17 cellular contexts compared by ENCODE assay signal in the genomic region with DNA sequence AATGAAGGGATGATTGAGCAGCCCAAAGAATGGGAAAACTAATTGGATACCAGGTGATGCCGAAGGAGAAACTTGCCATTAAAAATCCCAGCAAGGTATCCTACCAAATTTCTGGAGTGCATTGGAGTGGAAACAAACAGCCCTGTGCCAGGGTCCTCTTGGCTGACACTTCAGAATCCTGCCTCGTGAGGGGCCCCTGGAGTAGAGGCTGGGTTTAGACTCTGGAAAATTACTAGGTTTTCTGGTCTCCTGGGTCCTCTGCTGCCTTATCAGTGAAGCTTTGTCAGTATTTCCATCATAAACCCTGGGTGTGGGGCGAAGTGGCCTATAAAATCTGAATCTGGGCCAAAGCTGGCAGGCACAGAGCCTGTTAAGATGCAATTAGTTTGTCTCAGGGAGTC.
A peak's percentile ranks its signal among the peaks of the same experiment; 100 is the strongest.
DNase-seq lines count a peak whose midpoint lies in the region; ATAC-seq, FAIRE-seq and TF ChIP-seq lines count a peak whose summit lies in the region.
"Had no signal": no experiment of that assay in that cellular context is flagged by ENCODE, and none has a peak within 500 bp of the region (broad histone marks: within the 10 kb centered on the region; RNA-seq: fewer than 3 reads in every experiment).

No MANE protein-coding gene starts in this region.

- DNase-seq in EH (ENCODE audit: low read depth) (peak; percentile 19), NCI-H2171 (lab: John Stamatoyannopoulos, UW) (peak; percentile 42), hepatocyte (ENCODE audit: low spot score) (peak; percentile 46), small intestine (peak; percentile 24), NCI-H774 (lab: John Stamatoyannopoulos, UW) (no peak)
- DNase-seq: activated CD4-positive, alpha-beta T cell treated with anti-CD3 and anti-CD28 coated beads, Interleukin-2, amount 50 U/mL, for 4 hours; activated naive CD4-positive, alpha-beta T cell treated with anti-CD3 and anti-CD28 coated beads, Interleukin-2, amount 10 ng/mL, durations not matched to agents 7 days and 5 days; BE2C; hippocampal formation; NCI-H187 treated with DMSO at 0.1 percent for 48 hours; NCI-H69 had no signal

- no peak for FAIRE-seq in small intestine (lab: Jason Lieb, UNC)
- FAIRE-seq: HTR-8/SVneo had no signal

- H3K27ac ChIP-seq in hepatocyte (peak overlapping the region; percentile 83), small intestine (ENCODE audit: low read depth in 1 of 2, low read length in 1 of 2) (no peak overlapping the region)
- H3K27ac ChIP-seq: prostate gland had no signal

- no peaks in the 10 kb centered on the region for H4K20me1 ChIP-seq in hepatocyte (ENCODE audit: insufficient read depth, poor library complexity, severe bottlenecking)

- WGBS in hepatocyte (ENCODE audit: low lambda C conversion rate, missing lambda C conversion rate) = 59% methylated on average over 3 of the region's 3 CpGs
- WGBS in small intestine, 3 donors = 21 to 48% (median 29%) methylated on average over 3 of the region's 3 CpGs

- H3K79me2 ChIP-seq in hepatocyte = no peaks in the 10 kb centered on the region

- ATAC-seq in GM21515 (IDR thresholded peaks at IDR 0.05; ENCODE audit: unreplicated experiment) = no peak
- no peak for ATAC-seq in HG02588 (IDR thresholded peaks at IDR 0.05; ENCODE audit: unreplicated experiment)
- ATAC-seq: esophagus mucosa had no signal

- H3K4me1 ChIP-seq in hepatocyte (ENCODE audit: insufficient read depth) (peaks cover 41% of the 10 kb centered on the region), small intestine (ENCODE audit: control insufficient read depth in 2 of 2, insufficient read depth in 1 of 2, low read depth in 1 of 2, low read length in 1 of 2) (peaks cover 3 to 10% of the 10 kb centered on the region in 2 donors)
- H3K4me1 ChIP-seq: BE2C, prostate gland had no signal

- H3K4me2 ChIP-seq in hepatocyte = peak overlapping the region; percentile 36

- H2AFZ ChIP-seq in hepatocyte = no peak overlapping the region

- no peak for TF ChIP-seq CTCF in hepatocyte (IDR thresholded peaks at IDR 0.05; ENCODE audit: poor library complexity)

- H3K9me3 ChIP-seq in hepatocyte (ENCODE audit: low read depth) (no peaks in the 10 kb centered on the region), small intestine (ENCODE audit: control insufficient read depth, low read depth) (no peaks in the 10 kb centered on the region)
- H3K9me3 ChIP-seq: BE2C, Peyer's patch, prostate gland had no signal

- no peaks in the 10 kb centered on the region for H3K36me3 ChIP-seq in hepatocyte (replicated peaks; ENCODE audit: insufficient read depth, low read depth)
- no peaks in the 10 kb centered on the region for H3K36me3 ChIP-seq in small intestine (ENCODE audit: control insufficient read depth in 2 of 2, insufficient read depth in 2 of 2, low read length in 2 of 2)
- H3K36me3 ChIP-seq: BE2C, Peyer's patch, prostate gland had no signal

- H3K4me3 ChIP-seq in hepatocyte (no peak overlapping the region), small intestine (ENCODE audit: low read depth in 1 of 2, low read length in 2 of 2) (no peak overlapping the region)
- H3K4me3 ChIP-seq: Peyer's patch, prostate gland had no signal

- H3K9me2 ChIP-seq in hepatocyte (replicated peaks; ENCODE audit: insufficient read depth) = no peaks in the 10 kb centered on the region

- H3K27me3 ChIP-seq in hepatocyte (no peaks in the 10 kb centered on the region), small intestine (ENCODE audit: control insufficient read depth in 2 of 2, insufficient read depth in 2 of 2, low read length in 2 of 2) (peaks cover 0 to 4% of the 10 kb centered on the region in 2 donors)
- H3K27me3 ChIP-seq: BE2C, Peyer's patch had no signal
